ENCODE assay signal across 8 cellular contexts in the genomic region with DNA sequence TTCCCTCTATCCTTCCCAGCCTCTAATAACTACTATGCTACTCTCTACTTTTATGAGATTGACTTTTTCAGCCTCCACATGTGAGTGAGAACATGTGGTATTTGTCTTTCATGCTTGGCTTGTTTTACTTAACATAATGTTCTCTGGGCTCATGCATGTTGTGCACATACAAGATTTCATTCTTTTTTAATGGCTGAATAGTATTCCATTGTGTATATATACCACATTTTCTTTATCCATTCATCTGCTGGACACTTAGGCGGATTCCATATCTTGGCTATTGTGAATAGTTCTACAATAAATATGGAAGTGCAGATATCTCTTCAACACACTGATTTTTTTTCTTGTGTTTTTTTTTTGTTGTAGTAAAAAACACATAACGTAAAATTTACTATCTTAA.
"Had no signal": no experiment of that assay in that cellular context is flagged by ENCODE, and none has a peak within 500 bp of the region (broad histone marks: within the 10 kb centered on the region; RNA-seq: fewer than 3 reads in every experiment).

No MANE protein-coding gene starts in this region.

- H2AFZ ChIP-seq: GM23248 had no signal

- H3K4me3 ChIP-seq: GM23248, HAP-1, K562 had no signal

- H3K4me1 ChIP-seq: HAP-1 had no signal

- DNase-seq: GM23248, GOT3, H7, IMR-90, KG1 had no signal

- ATAC-seq: HCT116, K562 had no signal

- H3K9ac ChIP-seq: GM23248 had no signal

- H3K9me3 ChIP-seq: HAP-1 had no signal

- H3K36me3 ChIP-seq: HAP-1 had no signal

- H3K27ac ChIP-seq: GM23248 had no signal
